ENCODE assay signal across 23 cellular contexts in the genomic region with DNA sequence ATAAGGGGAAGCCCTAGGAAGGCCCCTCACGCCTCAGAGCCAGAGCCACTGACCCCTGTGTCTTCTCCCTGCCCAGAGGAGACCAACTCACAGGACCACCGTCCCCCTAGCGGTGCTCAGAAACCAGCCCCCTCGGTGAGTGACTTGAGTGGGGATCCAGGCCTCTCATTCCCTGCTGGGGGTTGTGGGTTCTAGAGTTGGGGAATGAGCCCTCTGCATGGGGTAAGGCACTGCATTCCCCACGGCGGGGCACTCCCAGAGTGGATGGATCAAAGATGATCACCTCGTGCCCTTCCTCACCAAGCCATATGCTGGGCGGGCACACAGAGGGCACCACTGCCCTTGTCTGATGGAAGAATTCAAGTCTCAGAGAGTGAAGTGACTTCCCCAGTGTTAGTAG. TPM values are rescaled to one million over a fixed set of nuclear protein-coding genes. Genes with fewer than 3 reads are reported as not detected.
A peak's percentile ranks its signal among the peaks of the same experiment; 100 is the strongest.
DNase-seq lines count a peak whose midpoint lies in the region; ATAC-seq, FAIRE-seq and TF ChIP-seq lines count a peak whose summit lies in the region.
"Had no signal": no experiment of that assay in that cellular context is flagged by ENCODE, and none has a peak within 500 bp of the region (broad histone marks: within the 10 kb centered on the region; RNA-seq: fewer than 3 reads in every experiment).

No MANE protein-coding gene starts in this region.

- H3K4me3 Mint-ChIP-seq in effector memory CD8-positive, alpha-beta T cell, result no peak overlapping the region
- no peak overlapping the region for H3K4me3 Mint-ChIP-seq in activated T-helper 1 cell treated with anti-CD3 and anti-CD28 coated beads, Interleukin-12 subunit alpha, Interleukin-12 subunit beta, Interleukin-2, Interleukin-4 antibody, amounts not matched to agents 30 ng/mL and 10 ng/mL and 1 ng/mL, durations not matched to agents 14 hours and 24 hours and 36 hours
- H3K4me3 Mint-ChIP-seq: B cell; CD4-positive, CD25-positive, alpha-beta regulatory T cell; CD8-positive, alpha-beta T cell; H9; HFFc6 had no signal

- POLR2A ChIA-PET in HEK293 (lab: Yijun Ruan, JAX) (interaction anchor here (1.1 kb wide), 1 partner anchor 319 kb away, joined by 3 read pairs; no protein-coding TSS in a partner anchor), RWPE1 (lab: Yijun Ruan, JAX; ENCODE audit: low non-redundant PET) (no interaction called here)

- H3K27me3 ChIP-seq in osteoblast (ENCODE audit: insufficient read depth, low read length) (no peaks in the 10 kb centered on the region), small intestine (ENCODE audit: control insufficient read depth in 2 of 2, insufficient read depth in 2 of 2, low read length in 2 of 2) (no peaks in the 10 kb centered on the region)
- H3K27me3 ChIP-seq: BLaER1 had no signal

- no peaks in the 10 kb centered on the region for H3K4me1 ChIP-seq in HEK293 (ENCODE audit: control insufficient read depth, insufficient read depth, low read length)
- H3K4me1 ChIP-seq in osteoblast (ENCODE audit: insufficient read depth, low read length), result no peaks in the 10 kb centered on the region
- no peaks in the 10 kb centered on the region for H3K4me1 ChIP-seq in small intestine (ENCODE audit: control insufficient read depth in 2 of 2, insufficient read depth in 1 of 2, low read depth in 1 of 2, low read length in 1 of 2)
- H3K4me1 ChIP-seq: Caco-2 had no signal

- H4K20me1 ChIP-seq in osteoblast (ENCODE audit: insufficient read depth, low read length), result peaks cover 4% of the 10 kb centered on the region

- H3K36me3 ChIP-seq in HEK293 (ENCODE audit: control insufficient read depth in 2 of 2, insufficient read depth in 1 of 2, low read length in 2 of 2) (peaks cover 14 to 76% of the 10 kb centered on the region in 2 experiments), osteoblast (ENCODE audit: insufficient read depth, low read length) (peaks cover 50% of the 10 kb centered on the region), small intestine (ENCODE audit: control insufficient read depth in 2 of 2, insufficient read depth in 2 of 2, low read length in 2 of 2) (peaks cover 15 to 24% of the 10 kb centered on the region in 2 donors)

- H3K27ac ChIP-seq in HEK293 (ENCODE audit: extremely low read depth, low read depth, low read length) (no peak overlapping the region), RWPE1 (peak overlapping the region; percentile 12; the same call in 1 of the 2 replicates), osteoblast (ENCODE audit: low read depth, low read length) (no peak overlapping the region), small intestine (ENCODE audit: low read depth in 1 of 2, low read length in 1 of 2) (no peak overlapping the region)
- H3K27ac ChIP-seq: C4-2B, GM23248 had no signal

- CTCF ChIA-PET in HEK293 (lab: Yijun Ruan, JAX) (no interaction called here), RWPE1 (lab: Yijun Ruan, JAX) (no interaction called here)

- peaks cover 45% of the 10 kb centered on the region for H3K36me3 Mint-ChIP-seq in effector memory CD8-positive, alpha-beta T cell (ENCODE audit: insufficient read depth)
- H3K36me3 Mint-ChIP-seq in activated T-helper 1 cell treated with anti-CD3 and anti-CD28 coated beads, Interleukin-12 subunit alpha, Interleukin-12 subunit beta, Interleukin-2, Interleukin-4 antibody, amounts not matched to agents 30 ng/mL and 10 ng/mL and 1 ng/mL, durations not matched to agents 14 hours and 24 hours and 36 hours (ENCODE audit: low read depth), result peaks cover 9% of the 10 kb centered on the region

- no peak overlapping the region for H2AFZ ChIP-seq in osteoblast (ENCODE audit: low read length)
- H2AFZ ChIP-seq: GM23248 had no signal

- H3K4me3 ChIP-seq in HEK293 (ENCODE audit: low read depth, low read length), result no peak overlapping the region
- no peak overlapping the region for H3K4me3 ChIP-seq in osteoblast (ENCODE audit: insufficient read depth, low read length)
- no peak overlapping the region for H3K4me3 ChIP-seq in small intestine (ENCODE audit: low read depth in 1 of 2, low read length in 2 of 2)
- H3K4me3 ChIP-seq: BLaER1, GM23248 had no signal

- ATAC-seq in effector memory CD8-positive, alpha-beta T cell (replicated peaks), result no peak
- ATAC-seq in GM19023 (IDR thresholded peaks at IDR 0.05; ENCODE audit: unreplicated experiment), result no peak
- ATAC-seq: CD8-positive, alpha-beta T cell; HCT116 had no signal

- H3K79me2 ChIP-seq in osteoblast (ENCODE audit: insufficient read depth, low read length), result no peaks in the 10 kb centered on the region

- H3K9me3 ChIP-seq in HEK293 (ENCODE audit: control insufficient read depth, insufficient read depth, low read depth, low read length) (no peaks in the 10 kb centered on the region), osteoblast (ENCODE audit: low read depth, low read length) (no peaks in the 10 kb centered on the region), small intestine (ENCODE audit: control insufficient read depth, low read depth) (no peaks in the 10 kb centered on the region)
- H3K9me3 ChIP-seq: BLaER1, Caco-2 had no signal

- no peak overlapping the region for H3K4me2 ChIP-seq in osteoblast (ENCODE audit: insufficient read depth, low read length)
- H3K4me2 ChIP-seq: BLaER1 had no signal

- 92 to 96% (median 95%) methylated on average over 8 of the region's 8 CpGs for WGBS in small intestine, 3 donors

- H3K4me1 Mint-ChIP-seq in effector memory CD8-positive, alpha-beta T cell (ENCODE audit: low read depth in 2 of 2), result no peaks in the 10 kb centered on the region
- peaks cover 23% of the 10 kb centered on the region for H3K4me1 Mint-ChIP-seq in activated T-helper 1 cell treated with anti-CD3 and anti-CD28 coated beads, Interleukin-12 subunit alpha, Interleukin-12 subunit beta, Interleukin-2, Interleukin-4 antibody, amounts not matched to agents 30 ng/mL and 10 ng/mL and 1 ng/mL, durations not matched to agents 14 hours and 24 hours and 36 hours (ENCODE audit: low read depth)
- H3K4me1 Mint-ChIP-seq: B cell, H9 had no signal

- no peak for FAIRE-seq in small intestine (lab: Jason Lieb, UNC)
- FAIRE-seq: A204.1, G401.6, GM12892, GM19239 had no signal

- peak overlapping the region; percentile 76 to 80 for H3K27ac Mint-ChIP-seq in effector memory CD8-positive, alpha-beta T cell
- no peak overlapping the region for H3K27ac Mint-ChIP-seq in activated T-helper 1 cell treated with anti-CD3 and anti-CD28 coated beads, Interleukin-12 subunit alpha, Interleukin-12 subunit beta, Interleukin-2, Interleukin-4 antibody, amounts not matched to agents 30 ng/mL and 10 ng/mL and 1 ng/mL, durations not matched to agents 14 hours and 24 hours and 36 hours
- H3K27ac Mint-ChIP-seq: B cell; CD4-positive, CD25-positive, alpha-beta regulatory T cell; CD8-positive, alpha-beta T cell had no signal

- no peak for TF ChIP-seq CTCF in HEK293 (tag by site-specific recombination; IDR thresholded peaks at IDR 0.05)
- no peak for TF ChIP-seq CTCF in RWPE1 (conservative IDR thresholded peaks at IDR 0.05; ENCODE audit: low read depth)
- TF ChIP-seq CTCF in osteoblast (IDR thresholded peaks at IDR 0.05; ENCODE audit: extremely low read depth, low read depth, low read length), result no peak

- no peak for DNase-seq in RWPE1 (ENCODE audit: low spot score)
- no peak for DNase-seq in effector memory CD8-positive, alpha-beta T cell
- DNase-seq in osteoblast (ENCODE audit: insufficient read length, low spot score, missing footprints), result peak; percentile 89
- no peak for DNase-seq in 8988T
- DNase-seq in small intestine, result no peak
- no peak for DNase-seq in activated T-helper 1 cell treated with anti-CD3 and anti-CD28 coated beads, Interleukin-12 subunit alpha, Interleukin-12 subunit beta, Interleukin-2, Interleukin-4 antibody, amounts not matched to agents 30 ng/mL and 10 ng/mL and 1 ng/mL, durations not matched to agents 14 hours and 24 hours and 36 hours (ENCODE audit: low spot score)
- DNase-seq: Caco-2; CD4-positive, CD25-positive, alpha-beta regulatory T cell; CD8-positive, alpha-beta T cell; DND-41; GM23248; H9; HFFc6 had no signal

- intact Hi-C loops in activated T-helper 1 cell treated with anti-CD3 and anti-CD28 coated beads, Interleukin-12 subunit alpha, Interleukin-12 subunit beta, Interleukin-2, Interleukin-4 antibody, amounts not matched to agents 30 ng/mL and 10 ng/mL and 1 ng/mL, durations not matched to agents 14 hours and 24 hours and 36 hours (cut with micrococcal nuclease), result no loop called here

- H3K9me3 Mint-ChIP-seq in effector memory CD8-positive, alpha-beta T cell, result no peaks in the 10 kb centered on the region
- H3K9me3 Mint-ChIP-seq in activated T-helper 1 cell treated with anti-CD3 and anti-CD28 coated beads, Interleukin-12 subunit alpha, Interleukin-12 subunit beta, Interleukin-2, Interleukin-4 antibody, amounts not matched to agents 30 ng/mL and 10 ng/mL and 1 ng/mL, durations not matched to agents 14 hours and 24 hours and 36 hours, result no peaks in the 10 kb centered on the region
- H3K9me3 Mint-ChIP-seq: CD4-positive, CD25-positive, alpha-beta regulatory T cell; CD8-positive, alpha-beta T cell; H9; HFFc6 had no signal

- no peaks in the 10 kb centered on the region for H3K27me3 Mint-ChIP-seq in effector memory CD8-positive, alpha-beta T cell
- H3K27me3 Mint-ChIP-seq in activated T-helper 1 cell treated with anti-CD3 and anti-CD28 coated beads, Interleukin-12 subunit alpha, Interleukin-12 subunit beta, Interleukin-2, Interleukin-4 antibody, amounts not matched to agents 30 ng/mL and 10 ng/mL and 1 ng/mL, durations not matched to agents 14 hours and 24 hours and 36 hours (ENCODE audit: insufficient read depth), result no peaks in the 10 kb centered on the region
- H3K27me3 Mint-ChIP-seq: B cell; CD4-positive, CD25-positive, alpha-beta regulatory T cell had no signal

TF ChIP-seq in HEK293, 187 proteins besides CTCF, POLR2A, EP300 and RAD21:
- no peak for TF ChIP-seq ZNF366 (tag by site-specific recombination; conservative IDR thresholded peaks at IDR 0.05)
- TF ChIP-seq GLIS1 (tag by site-specific recombination; IDR thresholded peaks at IDR 0.05), result peak; percentile 64
- no peak for TF ChIP-seq ZNF404 (tag by site-specific recombination; IDR thresholded peaks at IDR 0.05)

RNA-seq across cellular contexts. Expression of gene ZC3H7B, which starts 39.7 kb away (rescaled TPM):
- 43.6 and 53.6 TPM in 2 replicates for total RNA-seq in osteoblast
- polyA plus RNA-seq in small intestine, result 10 to 100 TPM; 14.6 to 44.9 (median 21.9) TPM
- 77.1 and 79.0 TPM in 2 replicates for total RNA-seq in activated T-helper 1 cell treated with anti-CD3 and anti-CD28 coated beads, Interleukin-12 subunit alpha, Interleukin-12 subunit beta, Interleukin-2, Interleukin-4 antibody, amounts not matched to agents 30 ng/mL and 10 ng/mL and 1 ng/mL, durations not matched to agents 14 hours and 24 hours and 36 hours

RNA-seq across cellular contexts. Expression of gene TEF, which starts 40.7 kb away (rescaled TPM):
- 17.4 and 18.3 TPM in 2 replicates for total RNA-seq in osteoblast
- 10 to 100 TPM in 2 of 3 donors, 1 to 10 TPM in 1; 7.2 to 11.8 (median 11.6) TPM for polyA plus RNA-seq in small intestine
- total RNA-seq in activated T-helper 1 cell treated with anti-CD3 and anti-CD28 coated beads, Interleukin-12 subunit alpha, Interleukin-12 subunit beta, Interleukin-2, Interleukin-4 antibody, amounts not matched to agents 30 ng/mL and 10 ng/mL and 1 ng/mL, durations not matched to agents 14 hours and 24 hours and 36 hours, result 1.6 and 2.1 TPM in 2 replicates

RNA-seq across cellular contexts. Expression of gene RANGAP1, which starts 55.0 kb away (rescaled TPM):
- 29.8 and 31.8 TPM in 2 replicates for total RNA-seq in osteoblast
- polyA plus RNA-seq in small intestine, result 10 to 100 TPM; 27.5 to 62.3 (median 31.9) TPM
- 197 and 199 TPM in 2 replicates for total RNA-seq in activated T-helper 1 cell treated with anti-CD3 and anti-CD28 coated beads, Interleukin-12 subunit alpha, Interleukin-12 subunit beta, Interleukin-2, Interleukin-4 antibody, amounts not matched to agents 30 ng/mL and 10 ng/mL and 1 ng/mL, durations not matched to agents 14 hours and 24 hours and 36 hours
